ENCODE assay signal across 22 cellular contexts in the genomic region with DNA sequence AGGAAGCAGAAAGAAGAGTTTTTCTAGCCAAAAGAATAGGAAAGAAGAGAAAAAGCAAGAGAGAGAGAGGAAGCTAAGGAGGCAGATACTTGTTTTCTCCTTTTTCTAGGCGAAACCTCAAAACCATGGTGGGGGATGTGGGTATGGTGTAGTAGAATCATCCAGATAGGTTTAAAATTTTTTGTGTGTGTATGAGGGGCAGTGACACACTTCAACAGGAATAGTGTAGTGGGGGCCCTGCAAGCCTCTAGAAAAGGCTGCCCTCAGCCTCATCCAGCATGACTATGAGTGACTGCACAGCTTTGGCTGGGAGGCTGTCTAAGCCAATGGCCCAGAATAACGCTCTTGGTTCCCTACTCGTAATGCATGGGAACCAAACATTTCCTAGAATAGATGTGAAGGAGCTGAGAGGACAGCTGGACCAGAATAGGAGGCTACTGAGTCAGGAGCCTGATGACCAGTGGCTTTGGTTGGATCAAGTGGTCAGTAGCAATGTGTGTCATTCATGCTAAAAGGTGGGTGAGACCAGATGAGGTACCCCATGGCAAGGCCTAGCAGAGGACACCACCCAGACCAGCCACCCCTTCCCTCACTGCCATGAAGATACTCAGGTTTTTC. TPM values are rescaled to one million over a fixed set of nuclear protein-coding genes. Genes with fewer than 3 reads are reported as not detected.
"Had no signal": no experiment of that assay in that cellular context is flagged by ENCODE, and none has a peak within 500 bp of the region (broad histone marks: within the 10 kb centered on the region; RNA-seq: fewer than 3 reads in every experiment).

No MANE protein-coding gene starts in this region.

- ATAC-seq: PC-3 had no signal

- H3K27me3 Mint-ChIP-seq: brain had no signal

- H3K4me1 Mint-ChIP-seq: brain had no signal

- H3K36me3 Mint-ChIP-seq: brain had no signal

- H3K4me3 Mint-ChIP-seq: brain had no signal

- H3K27ac Mint-ChIP-seq: brain had no signal

- H3K36me3 ChIP-seq: cardiac muscle cell had no signal

- H3K27ac ChIP-seq: cardiac muscle cell, VCaP had no signal

- H3K4me3 ChIP-seq: cardiac muscle cell had no signal

- DNase-seq: activated CD4-positive, alpha-beta T cell treated with anti-CD3 and anti-CD28 coated beads, Interleukin-2, amount 50 U/mL, for 1 hour; activated CD4-positive, CD25-positive, alpha-beta regulatory T cell; activated naive CD4-positive, alpha-beta T cell treated with anti-CD3 and anti-CD28 coated beads, Interleukin-2, amount 50 U/mL, for 16 hours; activated T-cell treated with anti-CD3 and anti-CD28 coated beads for 4 hours; activated T-cell treated with anti-CD3 and anti-CD28 coated beads, Interleukin-2, amount 50 U/mL, for 48 hours; amniotic stem cell; Kasumi-1; KBM-7; NCI-H1105 treated with DMSO at 0.1 percent for 48 hours; NCI-H1436 treated with DMSO at 0.1 percent for 48 hours; NCI-H187; NCI-H2081; NCI-H510A treated with DMSO at 0.1 percent for 48 hours; NCI-H69; NK-92 treated with Interleukin-12 subunit alpha and Interleukin-12 subunit beta, amount 100 ng/mL, for 24 hours; PC-3; SHP77 treated with DMSO at 0.1 percent for 48 hours; T-helper 2 cell; T1000 had no signal

RNA-seq across cellular contexts. Expression of gene MOBP, which starts 24.4 kb away (rescaled TPM):
- total RNA-seq: cardiac muscle cell, PC-3 had no signal
- polyA plus RNA-seq: cardiac muscle cell had no signal
